22 cellular contexts compared by ENCODE assay signal in the genomic region with DNA sequence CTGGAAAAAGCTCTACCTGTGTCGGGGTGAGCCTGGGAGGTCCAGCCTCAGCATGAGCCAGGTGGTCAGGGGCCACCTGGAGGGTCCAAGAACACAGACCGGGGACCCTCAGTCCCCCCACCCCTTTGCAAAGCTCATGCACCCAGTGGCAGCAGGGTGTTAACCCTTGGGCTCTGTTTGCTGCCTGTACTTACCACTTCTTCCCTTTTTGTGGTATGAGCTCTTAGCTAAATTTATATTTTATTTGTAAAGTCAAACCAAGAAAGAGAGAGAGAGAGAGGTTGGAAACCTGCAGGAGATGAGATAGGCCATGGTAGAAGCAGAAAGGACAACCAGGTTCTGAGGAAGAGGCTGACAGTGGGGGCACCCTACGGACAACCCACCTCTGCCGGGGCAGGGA. TPM values are rescaled to one million over a fixed set of nuclear protein-coding genes. Genes with fewer than 3 reads are reported as not detected.
DNase-seq lines count a peak whose midpoint lies in the region; ATAC-seq, FAIRE-seq and TF ChIP-seq lines count a peak whose summit lies in the region.
"Had no signal": no experiment of that assay in that cellular context is flagged by ENCODE, and none has a peak within 500 bp of the region (broad histone marks: within the 10 kb centered on the region; RNA-seq: fewer than 3 reads in every experiment).

No MANE protein-coding gene starts in this region.

- no peak for DNase-seq in activated naive CD8-positive, alpha-beta T cell treated with anti-CD3 and anti-CD28 coated beads for 36 hours
- DNase-seq in NOMO-1 treated with DMSO at 0.1 percent for 48 hours (lab: John Stamatoyannopoulos, UW; ENCODE audit: unreplicated experiment) (peak; percentile 65), NCI-H2227 (lab: John Stamatoyannopoulos, UW; ENCODE audit: unreplicated experiment) (no peak), HepG2 (ENCODE audit: low spot score) (no peak)
- no peak for DNase-seq in activated naive CD8-positive, alpha-beta T cell treated with anti-CD3 and anti-CD28 coated beads, Interleukin-2, amount 50 U/mL, for 24 hours
- no peak for DNase-seq in stimulated activated naive CD8-positive, alpha-beta T cell treated with anti-CD3 and anti-CD28 coated beads, Interleukin-15, amount 100 ng/mL, for 72 hours
- no peak for DNase-seq in stimulated activated CD8-positive, alpha-beta memory T cell treated with anti-CD3 and anti-CD28 coated beads, Interleukin-4, amount 100 ng/mL, for 48 hours
- DNase-seq: activated effector memory CD4-positive, alpha-beta T cell treated with anti-CD3 and anti-CD28 coated beads, Interleukin-2, amount 50 U/mL, for 16 hours; COR-L47; left cardiac atrium; NCI-H187; NCI-H446 treated with DMSO at 0.1 percent for 48 hours; OCI-M1; stimulated activated CD4-positive, alpha-beta T cell treated with anti-CD3 and anti-CD28 coated beads, Interleukin-15, amount 100 ng/mL, for 24 hours had no signal

- H4K20me1 ChIP-seq in HepG2 (ENCODE audit: insufficient read depth, low read length), result no peaks in the 10 kb centered on the region

- no peak for TF ChIP-seq POLR2A in HepG2 (IDR thresholded peaks at IDR 0.05; ENCODE audit: insufficient read depth in 1 of 2, low read depth in 2 of 2, low read length in 2 of 2)

- H3K4me3 ChIP-seq in HepG2 (replicated peaks in 1 of 3; ENCODE audit: insufficient read depth in 1 of 3, low read depth in 2 of 3, low read length in 3 of 3), result no peak overlapping the region
- H3K4me3 ChIP-seq: HAP-1, SJSA1, vagina had no signal

- TF ChIP-seq RAD21 in HepG2 (CRISPR knock-in tag; IDR thresholded peaks at IDR 0.05), result no peak

- TF ChIP-seq EP300 in HepG2 (IDR thresholded peaks at IDR 0.05; ENCODE audit: low read depth in 2 of 2, low read length in 2 of 2) (no peak), HepG2 (CRISPR knock-in tag; IDR thresholded peaks at IDR 0.05; ENCODE audit: borderline replicate concordance) (no peak)

- H3K4me2 ChIP-seq in HepG2 (ENCODE audit: low read depth, low read length), result no peak overlapping the region

- peak overlapping the region; percentile 72 for H3K4me3 Mint-ChIP-seq in activated naive CD8-positive, alpha-beta T cell
- H3K4me3 Mint-ChIP-seq in activated naive CD8-positive, alpha-beta T cell treated with anti-CD3 and anti-CD28 coated beads for 36 hours, result no peak overlapping the region
- H3K4me3 Mint-ChIP-seq in activated naive CD8-positive, alpha-beta T cell treated with anti-CD3 and anti-CD28 coated beads, Interleukin-2, amount 50 U/mL, for 24 hours, result peak overlapping the region; percentile 33
- H3K4me3 Mint-ChIP-seq in stimulated activated naive CD8-positive, alpha-beta T cell treated with anti-CD3 and anti-CD28 coated beads, Interleukin-15, amount 100 ng/mL, for 72 hours, result peak overlapping the region in 1 of 2 donors; percentile 58
- H3K4me3 Mint-ChIP-seq: mesothelial cell of epicardium had no signal

- peaks cover 65% of the 10 kb centered on the region for H3K4me1 Mint-ChIP-seq in activated naive CD8-positive, alpha-beta T cell (ENCODE audit: low read depth)
- H3K4me1 Mint-ChIP-seq in activated naive CD8-positive, alpha-beta T cell treated with anti-CD3 and anti-CD28 coated beads for 36 hours, result peaks cover 51% of the 10 kb centered on the region
- peaks cover 59% of the 10 kb centered on the region for H3K4me1 Mint-ChIP-seq in activated naive CD8-positive, alpha-beta T cell treated with anti-CD3 and anti-CD28 coated beads, Interleukin-2, amount 50 U/mL, for 24 hours
- H3K4me1 Mint-ChIP-seq in stimulated activated naive CD8-positive, alpha-beta T cell treated with anti-CD3 and anti-CD28 coated beads, Interleukin-15, amount 100 ng/mL, for 72 hours, result peaks cover 52% of the 10 kb centered on the region
- H3K4me1 Mint-ChIP-seq: mesothelial cell of epicardium had no signal

- H3K9me3 Mint-ChIP-seq in activated naive CD8-positive, alpha-beta T cell (ENCODE audit: low read depth), result peaks cover 25% of the 10 kb centered on the region
- H3K9me3 Mint-ChIP-seq in activated naive CD8-positive, alpha-beta T cell treated with anti-CD3 and anti-CD28 coated beads for 36 hours, result peaks cover 36% of the 10 kb centered on the region
- H3K9me3 Mint-ChIP-seq in activated naive CD8-positive, alpha-beta T cell treated with anti-CD3 and anti-CD28 coated beads, Interleukin-2, amount 50 U/mL, for 24 hours, result peaks cover 37% of the 10 kb centered on the region
- peaks cover 38 to 46% of the 10 kb centered on the region in 2 donors for H3K9me3 Mint-ChIP-seq in stimulated activated naive CD8-positive, alpha-beta T cell treated with anti-CD3 and anti-CD28 coated beads, Interleukin-15, amount 100 ng/mL, for 72 hours

- H3K27ac Mint-ChIP-seq in activated naive CD8-positive, alpha-beta T cell, result peak overlapping the region; percentile 87
- no peak overlapping the region for H3K27ac Mint-ChIP-seq in activated naive CD8-positive, alpha-beta T cell treated with anti-CD3 and anti-CD28 coated beads for 36 hours
- H3K27ac Mint-ChIP-seq in activated naive CD8-positive, alpha-beta T cell treated with anti-CD3 and anti-CD28 coated beads, Interleukin-2, amount 50 U/mL, for 24 hours, result peak overlapping the region; percentile 50
- H3K27ac Mint-ChIP-seq in stimulated activated naive CD8-positive, alpha-beta T cell treated with anti-CD3 and anti-CD28 coated beads, Interleukin-15, amount 100 ng/mL, for 72 hours, result no peak overlapping the region
- H3K27ac Mint-ChIP-seq: mesothelial cell of epicardium had no signal

- POLR2A ChIA-PET in HepG2 (lab: Yijun Ruan, JAX), result no interaction called here

- no peaks in the 10 kb centered on the region for H3K36me3 ChIP-seq in HepG2 (replicated peaks in 1 of 2; ENCODE audit: control insufficient read depth in 1 of 2, insufficient read depth in 2 of 2, low read length in 2 of 2)
- H3K36me3 ChIP-seq: HAP-1, neutrophil, SJSA1, vagina had no signal

- intact Hi-C loops in HepG2 (cut with micrococcal nuclease; ENCODE audit: unreplicated experiment), result no loop called here

- in situ Hi-C loops in HepG2 (cut with HindIII; ENCODE audit: extremely low pct_ligation_motif_present, low pct_unique_long_range_greater_than_20kb), result no loop called here

- H3K9ac ChIP-seq in HepG2 (ENCODE audit: insufficient read depth, low read depth, low read length), result no peak overlapping the region

- WGBS in HepG2 (ENCODE audit: low lambda C conversion rate), result 27% methylated on average over 4 of the region's 4 CpGs

- no peak for TF ChIP-seq CTCF in HepG2 (CRISPR knock-in tag; IDR thresholded peaks at IDR 0.05)

- no peaks in the 10 kb centered on the region for H3K4me1 ChIP-seq in HepG2 (ENCODE audit: insufficient read depth, low read length)
- H3K4me1 ChIP-seq: HAP-1, SJSA1, vagina had no signal

- H3K79me2 ChIP-seq in HepG2 (ENCODE audit: insufficient read depth, low read length), result no peaks in the 10 kb centered on the region

- no peak for FAIRE-seq in HepG2 (lab: Jason Lieb, UNC)
- FAIRE-seq: astrocyte had no signal

- no peak overlapping the region for H3K27ac ChIP-seq in HepG2 (ENCODE audit: extremely low read length, insufficient read depth, low read length)
- H3K27ac ChIP-seq: neutrophil, SJSA1, vagina had no signal

- no peaks in the 10 kb centered on the region for H3K27me3 Mint-ChIP-seq in activated naive CD8-positive, alpha-beta T cell
- H3K27me3 Mint-ChIP-seq in activated naive CD8-positive, alpha-beta T cell treated with anti-CD3 and anti-CD28 coated beads for 36 hours, result no peaks in the 10 kb centered on the region
- no peaks in the 10 kb centered on the region for H3K27me3 Mint-ChIP-seq in activated naive CD8-positive, alpha-beta T cell treated with anti-CD3 and anti-CD28 coated beads, Interleukin-2, amount 50 U/mL, for 24 hours
- no peaks in the 10 kb centered on the region for H3K27me3 Mint-ChIP-seq in stimulated activated naive CD8-positive, alpha-beta T cell treated with anti-CD3 and anti-CD28 coated beads, Interleukin-15, amount 100 ng/mL, for 72 hours

- no peak overlapping the region for H2AFZ ChIP-seq in HepG2 (ENCODE audit: low read length)

- peaks cover 10% of the 10 kb centered on the region; the same call in 1 of the 2 replicates for H3K9me3 ChIP-seq in HepG2 (ENCODE audit: low read length)
- H3K9me3 ChIP-seq: HAP-1, neutrophil, SJSA1, vagina had no signal

- BruUV-seq in HepG2 (replicated peaks; lab: Mats Ljungman, UMichigan), result no TSS peak

- CTCF ChIA-PET in HepG2 (lab: Yijun Ruan, JAX; ENCODE audit: low intra/inter-chr PET ratio, low total read pairs), result no interaction called here

- ATAC-seq in activated naive CD8-positive, alpha-beta T cell treated with anti-CD3 and anti-CD28 coated beads, Interleukin-2, amount 50 U/mL, for 24 hours, result no peak
- ATAC-seq in stimulated activated naive CD8-positive, alpha-beta T cell treated with anti-CD3 and anti-CD28 coated beads, Interleukin-15, amount 100 ng/mL, for 72 hours, result peak; percentile 27
- ATAC-seq in HepG2, result no peak
- ATAC-seq: left cardiac atrium had no signal

- peaks cover 24% of the 10 kb centered on the region for H3K36me3 Mint-ChIP-seq in activated naive CD8-positive, alpha-beta T cell
- H3K36me3 Mint-ChIP-seq in activated naive CD8-positive, alpha-beta T cell treated with anti-CD3 and anti-CD28 coated beads for 36 hours, result peaks cover 22% of the 10 kb centered on the region
- peaks cover 27% of the 10 kb centered on the region for H3K36me3 Mint-ChIP-seq in activated naive CD8-positive, alpha-beta T cell treated with anti-CD3 and anti-CD28 coated beads, Interleukin-2, amount 50 U/mL, for 24 hours (ENCODE audit: low read depth)
- H3K36me3 Mint-ChIP-seq: mesothelial cell of epicardium had no signal

- H3K27me3 ChIP-seq in HepG2 (ENCODE audit: control insufficient read depth in 1 of 2, insufficient read depth in 2 of 2, low read length in 2 of 2), result peaks cover 2 to 26% of the 10 kb centered on the region in 2 experiments; a peak in 2 of 5 replicates
- H3K27me3 ChIP-seq: SJSA1, vagina had no signal

RNA-seq across cellular contexts. Expression of gene IL10RA, which starts 29.9 kb away (rescaled TPM):
- total RNA-seq in activated naive CD8-positive, alpha-beta T cell treated with anti-CD3 and anti-CD28 coated beads for 36 hours, result 10 to 100 TPM; 39.6 to 41.2 TPM
- not detected in 2 replicates for total RNA-seq in HepG2 (2016; rRNA removed; fragmentation: Illumina TruSeq; extraction: Trizol)
- not detected in 2 replicates for total RNA-seq in HepG2 (2016; cell fraction: cytosol; rRNA removed; fragmentation: Illumina TruSeq; extraction: Trizol; ENCODE audit: low read depth)
- not detected in 2 replicates for total RNA-seq in HepG2 (2016; cell fraction: insoluble cytoplasmic fraction; rRNA removed; fragmentation: Illumina TruSeq; extraction: Trizol)
- total RNA-seq in HepG2 (2016; cell fraction: membrane; rRNA removed; fragmentation: Illumina TruSeq; extraction: Trizol), result not detected in 2 replicates
- total RNA-seq in HepG2 (2016; cell fraction: nucleus; rRNA removed; fragmentation: Illumina TruSeq; extraction: Trizol), result not detected in 2 replicates
- 0.03 TPM in 1 of 2 replicates, not detected in the other for polyA plus RNA-seq in HepG2 (2011; rRNA removed)
- 0.01 TPM in 1 of 2 replicates, not detected in the other for polyA plus RNA-seq in HepG2 (2011; cell fraction: cytosol; rRNA removed)
- polyA plus RNA-seq in HepG2 (2011; cell fraction: nucleus; rRNA removed), result 0.07 TPM in 1 of 2 replicates, not detected in the other
- polyA plus RNA-seq in HepG2 (2012), result 0.29 TPM in 1 of 2 replicates, not detected in the other
- not detected in 2 replicates for polyA plus RNA-seq in HepG2 (2016; cell fraction: cytosol; fragmentation: Illumina TruSeq; extraction: Trizol; ENCODE audit: low read depth)
- not detected in 2 replicates for polyA plus RNA-seq in HepG2 (2016; cell fraction: insoluble cytoplasmic fraction; fragmentation: Illumina TruSeq; extraction: Trizol; ENCODE audit: low read depth)
- not detected in 2 replicates for polyA plus RNA-seq in HepG2 (2016; cell fraction: membrane; fragmentation: Illumina TruSeq; extraction: Trizol; ENCODE audit: low read depth)
- polyA plus RNA-seq in HepG2 (2016; cell fraction: nucleus; fragmentation: Illumina TruSeq; extraction: Trizol; ENCODE audit: insufficient read depth, low read depth), result not detected in 2 replicates
- 1.2 TPM in 1 of 2 replicates, not detected in the other for polyA minus RNA-seq in HepG2 (2011; rRNA and poly(A)+ RNA removed; ENCODE audit: low replicate concordance)
- not detected in 2 replicates for polyA minus RNA-seq in HepG2 (2011; cell fraction: cytosol; rRNA and poly(A)+ RNA removed)
- polyA minus RNA-seq in HepG2 (2011; cell fraction: nucleus; rRNA and poly(A)+ RNA removed), result not detected in 2 replicates
- total RNA-seq: fibroblast of villous mesenchyme, SJSA1 had no signal

Comparison
In these comparisons a context has a peak if more than half of its experiments do, and no peak if none do; other contexts are left out.
1. H3K27ac Mint-ChIP-seq: peak in activated naive CD8-positive, alpha-beta T cell (single experiment) and activated naive CD8-positive, alpha-beta T cell treated with anti-CD3 and anti-CD28 coated beads, Interleukin-2, amount 50 U/mL, for 24 hours (single experiment); none in activated naive CD8-positive, alpha-beta T cell treated with anti-CD3 and anti-CD28 coated beads for 36 hours (single experiment) and stimulated activated naive CD8-positive, alpha-beta T cell treated with anti-CD3 and anti-CD28 coated beads, Interleukin-15, amount 100 ng/mL, for 72 hours (0 of 2).
2. RNA of gene IL10RA, which starts 29.9 kb away (total RNA-seq): 39.6 to 41.2 TPM in activated naive CD8-positive, alpha-beta T cell treated with anti-CD3 and anti-CD28 coated beads for 36 hours; not detected in HepG2; every median in the first group is over 10 times any median in the second.